Comparison of ENCODE assay signal across 10 cellular contexts in the genomic region with DNA sequence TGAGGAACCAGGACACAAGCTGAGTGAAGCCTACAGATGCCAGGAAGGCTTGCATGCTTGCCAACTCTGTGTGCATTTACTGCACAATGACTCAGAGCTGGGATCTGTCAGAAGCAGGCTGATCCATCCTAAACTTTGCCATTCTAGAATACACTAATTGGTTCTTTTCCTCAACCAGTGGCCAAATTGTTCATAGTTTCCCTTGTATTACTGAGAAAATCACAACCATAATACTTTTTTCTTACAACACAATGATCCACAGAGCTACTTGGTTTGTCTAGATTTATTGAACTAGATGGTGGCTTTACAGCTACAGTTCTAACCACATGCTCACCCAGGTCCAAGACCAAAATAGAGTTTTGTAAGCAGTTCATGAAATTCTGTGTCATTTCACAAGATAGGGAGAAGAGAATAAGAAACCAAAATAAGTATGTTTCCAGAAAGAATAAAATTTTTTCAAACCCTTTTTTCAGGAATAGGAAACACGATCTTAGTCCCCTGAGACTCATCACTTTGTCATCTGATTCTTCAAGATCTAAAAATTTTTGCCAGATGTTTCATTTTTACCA. TPM values are rescaled to one million over a fixed set of nuclear protein-coding genes. Genes with fewer than 3 reads are reported as not detected.
DNase-seq lines count a peak whose midpoint lies in the region; ATAC-seq and TF ChIP-seq lines count a peak whose summit lies in the region.
"Had no signal": no experiment of that assay in that cellular context is flagged by ENCODE, and none has a peak within 500 bp of the region (broad histone marks: within the 10 kb centered on the region; RNA-seq: fewer than 3 reads in every experiment).

No MANE protein-coding gene starts in this region.

- H3K36me3 Mint-ChIP-seq in natural killer cell = no peaks in the 10 kb centered on the region
- H3K36me3 Mint-ChIP-seq: neural progenitor cell had no signal

- no peak for TF ChIP-seq CTCF in omental fat pad (IDR thresholded peaks at IDR 0.05)
- no peak for TF ChIP-seq CTCF in natural killer cell (IDR thresholded peaks at IDR 0.05)

- DNase-seq in NCI-H2171 treated with DMSO at 0.1 percent for 48 hours (lab: John Stamatoyannopoulos, UW) (peak; percentile 73), dedifferentiated amniotic fluid mesenchymal stem cell (ENCODE audit: extremely low spot score) (peak; percentile 83), omental fat pad (ENCODE audit: low spot score) (no peak), NCI-H146 treated with DMSO at 0.1 percent for 48 hours (lab: John Stamatoyannopoulos, UW; ENCODE audit: unreplicated experiment) (no peak), Karpas-422 (no peak), natural killer cell (no peak)
- DNase-seq in activated CD4-positive, CD25-positive, alpha-beta regulatory T cell treated with anti-CD3 and anti-CD28 coated beads, Interleukin-2, amount 50 U/mL, for 72 hours = no peak
- DNase-seq: WERI-Rb-1 had no signal

- H3K36me3 ChIP-seq in BLaER1 treated with 17β-estradiol and CSF1 and Interleukin-3, amounts not matched to agents 10 nM and 100 nM = no peaks in the 10 kb centered on the region
- no peaks in the 10 kb centered on the region for H3K36me3 ChIP-seq in Karpas-422 (ENCODE audit: insufficient read depth, low read length)
- H3K36me3 ChIP-seq: neural progenitor cell, WERI-Rb-1 had no signal

- peak overlapping the region; percentile 61 to 92 (median 72) for H3K4me2 ChIP-seq in BLaER1 treated with 17β-estradiol and CSF1 and Interleukin-3, amounts not matched to agents 10 nM and 100 nM
- H3K4me2 ChIP-seq in Karpas-422 (ENCODE audit: low read depth, low read length, poor library complexity, severe bottlenecking) = no peak overlapping the region
- H3K4me2 ChIP-seq: neural progenitor cell had no signal

- H3K9me2 ChIP-seq in Karpas-422 (replicated peaks; ENCODE audit: insufficient read depth, low read length) = no peaks in the 10 kb centered on the region

- no peaks in the 10 kb centered on the region for H3K27me3 ChIP-seq in BLaER1 treated with 17β-estradiol and CSF1 and Interleukin-3, amounts not matched to agents 10 nM and 100 nM
- no peaks in the 10 kb centered on the region for H3K27me3 ChIP-seq in Karpas-422 (ENCODE audit: low read length)
- H3K27me3 ChIP-seq: neural progenitor cell had no signal

- H3K9me3 Mint-ChIP-seq in natural killer cell = no peaks in the 10 kb centered on the region
- H3K9me3 Mint-ChIP-seq: neural progenitor cell had no signal

- no peaks in the 10 kb centered on the region for H3K79me2 ChIP-seq in Karpas-422 (ENCODE audit: low read length)

- peaks cover 2 to 13% of the 10 kb centered on the region in 2 donors for H3K27me3 Mint-ChIP-seq in natural killer cell (ENCODE audit: low read depth in 2 of 2)

- no peak overlapping the region for H2AFZ ChIP-seq in Karpas-422 (ENCODE audit: low read length)
- H2AFZ ChIP-seq: neural progenitor cell had no signal

- H4K20me1 ChIP-seq in BLaER1 treated with 17β-estradiol and CSF1 and Interleukin-3, amounts not matched to agents 10 nM and 100 nM = no peaks in the 10 kb centered on the region
- H4K20me1 ChIP-seq in Karpas-422 (ENCODE audit: insufficient read depth, low read depth, low read length) = no peaks in the 10 kb centered on the region

- intact Hi-C loops in natural killer cell (cut with micrococcal nuclease) = no loop called here

- peak overlapping the region in 9 of 11 experiments; percentile 32 to 92 (median 84); a peak in 18 of 22 replicates for H3K27ac ChIP-seq in BLaER1 treated with 17β-estradiol and CSF1 and Interleukin-3, amounts not matched to agents 10 nM and 100 nM
- no peak overlapping the region for H3K27ac ChIP-seq in Karpas-422 (ENCODE audit: low read length)
- H3K27ac ChIP-seq: neural progenitor cell, WERI-Rb-1 had no signal

- ATAC-seq in omental fat pad (ENCODE audit: low FRiP score) = peak; percentile 91
- no peak for ATAC-seq in natural killer cell

- peaks cover 0 to 11% (median 6%) of the 10 kb centered on the region in 11 experiments; a peak in 6 of 22 replicates for H3K9me3 ChIP-seq in BLaER1 treated with 17β-estradiol and CSF1 and Interleukin-3, amounts not matched to agents 10 nM and 100 nM (replicated peaks in 1 of 11)
- H3K9me3 ChIP-seq in Karpas-422 (ENCODE audit: low read length) = no peaks in the 10 kb centered on the region

- H3K4me3 ChIP-seq in BLaER1 treated with 17β-estradiol and CSF1 and Interleukin-3, amounts not matched to agents 10 nM and 100 nM = no peak overlapping the region
- no peak overlapping the region for H3K4me3 ChIP-seq in Karpas-422 (ENCODE audit: low read length)
- H3K4me3 ChIP-seq: neural progenitor cell had no signal

- H3K4me3 Mint-ChIP-seq in natural killer cell = no peak overlapping the region
- H3K4me3 Mint-ChIP-seq: neural progenitor cell had no signal

- peaks cover 37 to 85% (median 68%) of the 10 kb centered on the region in 10 experiments for H3K4me1 ChIP-seq in BLaER1 treated with 17β-estradiol and CSF1 and Interleukin-3, amounts not matched to agents 10 nM and 100 nM
- H3K4me1 ChIP-seq in Karpas-422 (ENCODE audit: low read length) = no peaks in the 10 kb centered on the region
- H3K4me1 ChIP-seq: neural progenitor cell had no signal

- peaks cover 6 to 9% of the 10 kb centered on the region in 2 donors for H3K4me1 Mint-ChIP-seq in natural killer cell
- H3K4me1 Mint-ChIP-seq: neural progenitor cell had no signal

- no peak overlapping the region for H3K27ac Mint-ChIP-seq in natural killer cell
- H3K27ac Mint-ChIP-seq: neural progenitor cell had no signal

- H3K9ac ChIP-seq in BLaER1 treated with 17β-estradiol and CSF1 and Interleukin-3, amounts not matched to agents 10 nM and 100 nM = peak overlapping the region in 1 of 11 experiments; percentile 71; a peak in 3 of 22 replicates
- H3K9ac ChIP-seq in Karpas-422 (ENCODE audit: low read length) = no peak overlapping the region
- H3K9ac ChIP-seq: neural progenitor cell had no signal

RNA-seq across cellular contexts. Expression of gene LRRC17, which starts 21.0 kb away (rescaled TPM):
- total RNA-seq in omental fat pad (1 to 10 TPM in 2 of 4 donors, under 1 TPM in 1, not detected in 1; 0.69 to 3.2 (median 2.6) TPM), natural killer cell (under 1 TPM in 1 of 3 donors, not detected in 2; 0.63 TPM)
- total RNA-seq in Karpas-422 (2014; rRNA removed; shearing (Covaris generic); ENCODE audit: low replicate concordance) = not detected in 2 replicates

Comparison
In these comparisons a context has a peak if more than half of its experiments do, and no peak if none do; other contexts are left out.
1. DNase-seq: peak in NCI-H2171 treated with DMSO at 0.1 percent for 48 hours (single experiment) and dedifferentiated amniotic fluid mesenchymal stem cell (single experiment); none in omental fat pad (single experiment), activated CD4-positive, CD25-positive, alpha-beta regulatory T cell treated with anti-CD3 and anti-CD28 coated beads, Interleukin-2, amount 50 U/mL, for 72 hours (single experiment), NCI-H146 treated with DMSO at 0.1 percent for 48 hours (single experiment), Karpas-422 (single experiment) and natural killer cell (single experiment).